ENCODE assay signal across 8 cellular contexts in genomic region chr2:207926133-207927076, GRCh38.
A peak's percentile ranks its signal among the peaks of the same experiment; 100 is the strongest.
DNase-seq lines count a peak whose midpoint lies in the region; ATAC-seq and TF ChIP-seq lines count a peak whose summit lies in the region.

No MANE protein-coding gene starts in this region.

- WGBS in psoas muscle, 3 donors = 72 to 81% (median 75%) methylated on average over 15 of the region's 15 CpGs

- H3K36me3 ChIP-seq in cardiac muscle cell (no peaks in the 10 kb centered on the region), psoas muscle (ENCODE audit: insufficient read depth in 1 of 2, low read depth in 1 of 2) (peaks cover 0 to 25% of the 10 kb centered on the region in 2 donors), SJCRH30 (no peaks in the 10 kb centered on the region)

- H3K4me1 ChIP-seq in cardiac muscle cell (ENCODE audit: low read depth) = no peaks in the 10 kb centered on the region
- H3K4me1 ChIP-seq in psoas muscle = no peaks in the 10 kb centered on the region
- H3K4me1 ChIP-seq in SJCRH30 = peaks cover 3% of the 10 kb centered on the region

- DNase-seq in COLO668 (lab: John Stamatoyannopoulos, UW; ENCODE audit: unreplicated experiment) (peak; percentile 24), SHP77 treated with DMSO at 0.1 percent for 48 hours (lab: John Stamatoyannopoulos, UW) (peak; percentile 46), cardiac muscle cell (ENCODE audit: low read depth in 1 of 2, low spot score in 1 of 2) (peak in 1 of 2 donors; percentile 73), psoas muscle (peak; percentile 59 to 72), GDM1 (lab: John Stamatoyannopoulos, UW) (no peak), SJCRH30 (no peak), islet precursor cell (no peak)

- H3K27ac ChIP-seq in cardiac muscle cell = peak overlapping the region; percentile 18
- H3K27ac ChIP-seq in psoas muscle = no peak overlapping the region
- no peak overlapping the region for H3K27ac ChIP-seq in SJCRH30

- H3K27me3 ChIP-seq in cardiac muscle cell = no peaks in the 10 kb centered on the region
- no peaks in the 10 kb centered on the region for H3K27me3 ChIP-seq in psoas muscle (ENCODE audit: insufficient read depth in 3 of 3, low read length in 2 of 3)
- H3K27me3 ChIP-seq in SJCRH30 = no peaks in the 10 kb centered on the region

- H3K4me3 ChIP-seq in cardiac muscle cell = no peak overlapping the region
- H3K4me3 ChIP-seq in psoas muscle = no peak overlapping the region
- H3K4me3 ChIP-seq in SJCRH30 = no peak overlapping the region

- H3K9me3 ChIP-seq in cardiac muscle cell (ENCODE audit: low read depth) (no peaks in the 10 kb centered on the region), psoas muscle (no peaks in the 10 kb centered on the region), SJCRH30 (replicated peaks) (no peaks in the 10 kb centered on the region)

- intact Hi-C loops in psoas muscle (cut with DNase I) = no loop called here

- ATAC-seq in psoas muscle = peak in 3 of 4 donors; percentile 67 to 83 (median 79)
- ATAC-seq in GM19397 (IDR thresholded peaks at IDR 0.05; ENCODE audit: unreplicated experiment) = no peak

- no peak for TF ChIP-seq CTCF in cardiac muscle cell (IDR thresholded peaks at IDR 0.05; ENCODE audit: low read depth, low read length)
- no peak for TF ChIP-seq CTCF in psoas muscle (IDR thresholded peaks at IDR 0.05)

Comparison
In these comparisons a context has a peak if more than half of its experiments do, and no peak if none do; other contexts are left out.
1. DNase-seq: peak in COLO668 (single experiment), SHP77 treated with DMSO at 0.1 percent for 48 hours (single experiment) and psoas muscle (2 of 2); none in GDM1 (single experiment), SJCRH30 (0 of 2) and islet precursor cell (single experiment).